ENCODE assay signal across 21 cellular contexts in the genomic region with DNA sequence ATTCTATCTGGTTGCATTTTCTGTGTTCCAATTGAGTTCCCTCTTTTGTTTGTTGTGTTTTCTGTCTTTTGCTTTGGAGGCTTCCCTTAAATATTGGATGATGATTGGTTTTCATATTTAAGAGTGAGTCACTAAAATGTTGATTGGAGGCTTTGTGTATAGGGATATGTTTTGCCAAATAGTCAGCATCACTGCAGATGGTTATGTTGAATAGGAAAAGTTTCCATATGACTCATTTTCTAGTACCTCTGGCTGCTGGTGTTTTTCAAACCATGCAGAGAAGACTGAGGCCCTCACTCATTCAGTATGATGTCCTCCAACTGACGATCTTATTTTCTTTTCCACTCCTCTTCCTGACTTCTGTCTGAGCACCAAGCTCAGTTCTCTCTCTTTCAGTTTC.
DNase-seq lines count a peak whose midpoint lies in the region; ATAC-seq and TF ChIP-seq lines count a peak whose summit lies in the region.
"Had no signal": no experiment of that assay in that cellular context is flagged by ENCODE, and none has a peak within 500 bp of the region (broad histone marks: within the 10 kb centered on the region; RNA-seq: fewer than 3 reads in every experiment).

No MANE protein-coding gene starts in this region.

- H3K79me2 ChIP-seq in smooth muscle cell (ENCODE audit: low read depth): no peaks in the 10 kb centered on the region

- H3F3A ChIP-seq in smooth muscle cell (ENCODE audit: low read depth): no peaks in the 10 kb centered on the region

- ATAC-seq in GM21367 (IDR thresholded peaks at IDR 0.05; ENCODE audit: unreplicated experiment): no peak
- ATAC-seq: lower lobe of right lung, natural killer cell had no signal

- TF ChIP-seq CTCF in fibroblast of pulmonary artery (IDR thresholded peaks at IDR 0.05; ENCODE audit: low read length, missing control alignments) (no peak), smooth muscle cell (IDR thresholded peaks at IDR 0.05; ENCODE audit: borderline replicate concordance, insufficient read depth, poor library complexity, severe bottlenecking) (no peak)

- H3K27me3 ChIP-seq in smooth muscle cell (ENCODE audit: low read depth): no peaks in the 10 kb centered on the region
- H3K27me3 ChIP-seq: esophagus muscularis mucosa, suprapubic skin had no signal

- no peaks in the 10 kb centered on the region for H3K9me3 ChIP-seq in smooth muscle cell (replicated peaks; ENCODE audit: low read depth)
- H3K9me3 ChIP-seq: esophagus muscularis mucosa, suprapubic skin had no signal

- H3K9ac ChIP-seq in smooth muscle cell (ENCODE audit: low read depth): no peak overlapping the region

- no peak overlapping the region for H3K27ac ChIP-seq in smooth muscle cell (ENCODE audit: low read depth)
- H3K27ac ChIP-seq: esophagus muscularis mucosa, HL-60, lower lobe of right lung, suprapubic skin had no signal

- H3K4me3 ChIP-seq in fibroblast of pulmonary artery (replicated peaks; ENCODE audit: low read depth, low read length) (no peak overlapping the region), smooth muscle cell (no peak overlapping the region)
- H3K4me3 ChIP-seq: esophagus muscularis mucosa, lower lobe of right lung, suprapubic skin had no signal

- 19% methylated on average over 1 of the region's 1 CpG for WGBS in smooth muscle cell (ENCODE audit: low lambda C conversion rate)

- H3K4me2 ChIP-seq in smooth muscle cell: no peak overlapping the region

- H4K20me1 ChIP-seq in smooth muscle cell (ENCODE audit: low read depth): no peaks in the 10 kb centered on the region

- DNase-seq in HS-5 (ENCODE audit: low read depth): peak; percentile 64
- DNase-seq in amniotic epithelial cell (ENCODE audit: low read depth): peak; percentile 27
- DNase-seq in fibroblast of pulmonary artery (ENCODE audit: low read depth): peak; percentile 57
- no peak for DNase-seq in smooth muscle cell (lab: John Stamatoyannopoulos, UW; ENCODE audit: unreplicated experiment)
- no peak for DNase-seq in NCI-H2107 treated with DMSO at 0.1 percent for 48 hours (lab: John Stamatoyannopoulos, UW; ENCODE audit: unreplicated experiment)
- DNase-seq in DMS79 treated with DMSO at 0.1 percent for 48 hours (lab: John Stamatoyannopoulos, UW): no peak
- no peak for DNase-seq in DMS153 treated with DMSO at 0.1 percent for 48 hours (lab: John Stamatoyannopoulos, UW; ENCODE audit: unreplicated experiment)
- DNase-seq: activated CD4-positive, alpha-beta T cell treated with anti-CD3 and anti-CD28 coated beads for 4 hours; activated naive CD8-positive, alpha-beta T cell treated with anti-CD3 and anti-CD28 coated beads, Interleukin-2, amount 10 ng/mL, durations not matched to agents 7 days and 5 days; CD4-positive, CD25-positive, alpha-beta regulatory T cell; Kasumi-1; lower lobe of right lung; natural killer cell; NCI-H2081; retina; SHP77 treated with DMSO at 0.1 percent for 48 hours; T-helper 9 cell had no signal

- no peaks in the 10 kb centered on the region for H3K4me1 ChIP-seq in smooth muscle cell (ENCODE audit: low read depth)
- H3K4me1 ChIP-seq: esophagus muscularis mucosa, lower lobe of right lung, suprapubic skin had no signal

- no peaks in the 10 kb centered on the region for H3K36me3 ChIP-seq in smooth muscle cell (ENCODE audit: low read depth)
- H3K36me3 ChIP-seq: esophagus muscularis mucosa, lower lobe of right lung, suprapubic skin had no signal

- H2AFZ ChIP-seq in smooth muscle cell (ENCODE audit: low read depth): peak overlapping the region; percentile 49

Comparison
In these comparisons a context has a peak if more than half of its experiments do, and no peak if none do; other contexts are left out.
1. DNase-seq: peak in HS-5 (single experiment), amniotic epithelial cell (single experiment) and fibroblast of pulmonary artery (single experiment); none in smooth muscle cell (single experiment), NCI-H2107 treated with DMSO at 0.1 percent for 48 hours (single experiment), DMS79 treated with DMSO at 0.1 percent for 48 hours (single experiment) and DMS153 treated with DMSO at 0.1 percent for 48 hours (single experiment).